Comparison of ENCODE assay signal across 9 cellular contexts in the genomic region with DNA sequence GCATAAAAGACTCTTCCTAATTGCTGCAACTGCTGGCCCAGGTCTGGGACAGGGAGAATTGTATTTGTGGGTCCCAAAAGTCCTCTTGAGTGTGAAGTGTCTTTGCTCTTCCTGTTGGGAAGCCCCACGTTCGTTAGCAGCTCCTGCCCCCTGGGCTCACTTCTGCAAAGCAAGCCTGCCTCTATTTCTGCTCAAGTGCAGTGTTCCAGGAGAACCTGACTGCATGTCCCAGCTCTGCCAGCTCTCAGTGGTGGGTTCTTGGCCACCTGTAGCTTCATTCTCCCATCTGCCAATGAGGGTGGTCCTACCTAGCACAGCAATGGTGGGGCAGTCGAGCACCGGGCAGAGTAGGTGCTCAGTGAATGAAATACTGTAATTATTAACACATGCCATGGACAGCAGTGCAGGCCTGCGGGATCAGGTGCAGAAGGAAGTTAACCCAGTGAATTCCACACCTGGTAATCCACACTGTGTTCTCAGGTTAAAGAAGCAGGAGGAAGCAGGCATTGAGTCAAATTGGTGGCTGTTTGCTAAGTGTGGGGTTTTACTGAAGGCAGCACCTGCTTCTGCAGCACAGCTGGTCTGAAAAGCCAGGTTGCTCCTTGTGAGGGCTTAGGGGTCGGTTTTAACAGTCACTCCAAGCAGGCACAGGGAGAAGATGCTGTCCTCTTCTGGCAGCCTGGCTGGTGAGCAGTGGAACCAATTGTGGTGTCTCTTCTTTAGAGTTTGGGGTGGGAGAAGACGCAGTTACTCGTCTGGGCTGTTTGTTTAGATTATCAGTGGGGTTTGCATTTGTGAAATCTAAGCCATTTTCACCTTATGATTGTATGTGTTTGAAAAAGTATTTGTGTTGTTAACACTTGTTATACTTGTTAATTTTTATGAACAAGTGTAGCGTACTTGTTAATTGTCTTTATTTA. TPM values are rescaled to one million over a fixed set of nuclear protein-coding genes. Genes with fewer than 3 reads are reported as not detected.
DNase-seq lines count a peak whose midpoint lies in the region; ATAC-seq and TF ChIP-seq lines count a peak whose summit lies in the region.
"Had no signal": no experiment of that assay in that cellular context is flagged by ENCODE, and none has a peak within 500 bp of the region (broad histone marks: within the 10 kb centered on the region; RNA-seq: fewer than 3 reads in every experiment).

No MANE protein-coding gene starts in this region.

- TF ChIP-seq POLR2A in spleen (IDR thresholded peaks at IDR 0.05) (no peak), adrenal gland (IDR thresholded peaks at IDR 0.05) (no peak)

- H3K4me1 Mint-ChIP-seq in T-helper 2 cell treated with Interferon-gamma antibody and Interleukin-4, amounts not matched to agents 5 μg/mL and 100 μg/mL, for 36 hours (ENCODE audit: low read depth), result peaks cover 48% of the 10 kb centered on the region

- H3K4me1 ChIP-seq in spleen, result peaks cover 12 to 56% (median 43%) of the 10 kb centered on the region in 6 donors
- peaks cover 6 to 25% of the 10 kb centered on the region in 2 donors for H3K4me1 ChIP-seq in adrenal gland (replicated peaks in 1 of 2)

- peaks cover 0 to 52% (median 1%) of the 10 kb centered on the region in 6 donors for H3K36me3 ChIP-seq in spleen
- no peaks in the 10 kb centered on the region for H3K36me3 ChIP-seq in adrenal gland (replicated peaks in 1 of 2)

- H3K9me3 ChIP-seq in spleen (peaks cover 0 to 20% (median 17%) of the 10 kb centered on the region in 8 donors), adrenal gland (replicated peaks in 1 of 3) (peaks cover 0 to 19% (median 0%) of the 10 kb centered on the region in 3 donors)

- H3K36me3 Mint-ChIP-seq in T-helper 2 cell treated with Interferon-gamma antibody and Interleukin-4, amounts not matched to agents 5 μg/mL and 100 μg/mL, for 36 hours (ENCODE audit: low read depth), result peaks cover 53% of the 10 kb centered on the region

- H3K9me3 Mint-ChIP-seq in T-helper 2 cell treated with Interferon-gamma antibody and Interleukin-4, amounts not matched to agents 5 μg/mL and 100 μg/mL, for 36 hours, result peaks cover 24% of the 10 kb centered on the region

- H3K4me3 ChIP-seq in coronary artery (no peak overlapping the region), spleen (no peak overlapping the region), adrenal gland (no peak overlapping the region)

- H3K4me3 Mint-ChIP-seq in T-helper 2 cell treated with Interferon-gamma antibody and Interleukin-4, amounts not matched to agents 5 μg/mL and 100 μg/mL, for 36 hours, result peak overlapping the region; percentile 33

- TF ChIP-seq CTCF in coronary artery (IDR thresholded peaks at IDR 0.05) (no peak), spleen (IDR thresholded peaks at IDR 0.05 in 8 of 11, conservative IDR thresholded peaks at IDR 0.05 in 3 of 11) (no peak), adrenal gland (IDR thresholded peaks at IDR 0.05) (no peak)

- peak overlapping the region; percentile 70 for H3K27ac Mint-ChIP-seq in T-helper 2 cell treated with Interferon-gamma antibody and Interleukin-4, amounts not matched to agents 5 μg/mL and 100 μg/mL, for 36 hours

- intact Hi-C loops in spleen (cut with DNase I; ENCODE audit: low total_unique reads), result loop anchor here (5.0 kb wide), 1 partner anchor 34 kb away; no protein-coding TSS in a partner anchor
- intact Hi-C loops in adrenal gland (cut with DNase I), result no loop called here

- ATAC-seq in GM21825 (IDR thresholded peaks at IDR 0.05; ENCODE audit: unreplicated experiment), result no peak

- DNase-seq in T-helper 2 cell treated with Interferon-gamma antibody and Interleukin-4, amounts not matched to agents 5 μg/mL and 100 μg/mL, for 36 hours (ENCODE audit: low spot score), result no peak
- DNase-seq in T-helper 2 cell (no peak), NCI-H2029 treated with DMSO at 0.1 percent for 48 hours (lab: John Stamatoyannopoulos, UW) (peak; percentile 50), coronary artery (ENCODE audit: low spot score) (no peak), spleen (no peak), adrenal gland (no peak), nucleus accumbens (lab: John Stamatoyannopoulos, UW) (no peak)
- DNase-seq: SHP77 had no signal

- H3K27ac ChIP-seq in coronary artery, result peak overlapping the region; percentile 50 to 81
- H3K27ac ChIP-seq in spleen, result peak overlapping the region in 7 of 8 donors; percentile 10 to 64 (median 45)
- peak overlapping the region in 1 of 5 donors; percentile 24 for H3K27ac ChIP-seq in adrenal gland

- 67 to 78% (median 69%) methylated on average over 9 of the region's 9 CpGs for whole genome bisulfite sequencing in spleen, 5 donors
- 80 to 90% (median 86%) methylated on average over 8 to 9 of the region's 9 CpGs for WGBS in adrenal gland, 4 donors

- H3K27me3 ChIP-seq in spleen (replicated peaks in 1 of 7) (no peaks in the 10 kb centered on the region), adrenal gland (no peaks in the 10 kb centered on the region)

- H3K27me3 Mint-ChIP-seq in T-helper 2 cell treated with Interferon-gamma antibody and Interleukin-4, amounts not matched to agents 5 μg/mL and 100 μg/mL, for 36 hours (ENCODE audit: low read depth), result no peaks in the 10 kb centered on the region

RNA-seq across cellular contexts. Expression of a gene that starts 54.3 kb away (rescaled TPM):
- total RNA-seq in spleen, result 100 to 1,000 TPM in 4 of 7 donors, 10 to 100 TPM in 3; 45.2 to 120 (median 102) TPM
- 10 to 100 TPM; 21.9 to 35.6 (median 32.1) TPM for polyA plus RNA-seq in spleen
- total RNA-seq in adrenal gland, result 10 to 100 TPM in 6 of 8 donors, 1 to 10 TPM in 2; 8.8 to 25.2 (median 17.7) TPM
- polyA plus RNA-seq in adrenal gland, result 10 to 100 TPM in 2 of 3 donors, 1 to 10 TPM in 1; 6.8 to 43.8 (median 16.7) TPM
